ENCODE assay signal across 21 cellular contexts in the genomic region with DNA sequence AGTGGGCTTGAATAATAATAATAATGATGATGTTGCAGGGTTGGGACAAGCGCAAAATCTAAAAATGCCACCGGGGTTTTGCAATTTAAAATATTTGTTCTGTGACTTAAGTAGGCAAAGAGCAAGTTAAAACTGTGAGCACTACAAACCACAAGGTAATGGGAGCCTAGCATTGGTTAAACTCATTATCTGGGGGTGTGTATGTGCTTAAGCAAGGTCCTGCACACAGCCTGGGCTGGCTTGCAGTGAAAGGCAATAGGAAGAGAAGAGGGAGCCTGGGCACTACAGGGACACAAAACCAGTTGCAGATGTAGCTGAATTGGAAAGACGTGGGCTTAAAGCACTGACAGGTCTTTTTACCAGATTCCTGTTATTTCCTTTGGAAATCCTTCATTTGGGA. TPM values are rescaled to one million over a fixed set of nuclear protein-coding genes. Genes with fewer than 3 reads are reported as not detected.
"Had no signal": no experiment of that assay in that cellular context is flagged by ENCODE, and none has a peak within 500 bp of the region (broad histone marks: within the 10 kb centered on the region; RNA-seq: fewer than 3 reads in every experiment).

No MANE protein-coding gene starts in this region.

- H3K27ac ChIP-seq: prostate gland, tibial artery, VCaP had no signal

- DNase-seq: activated CD4-positive, alpha-beta memory T cell treated with anti-CD3 and anti-CD28 coated beads, Interleukin-2, amount 10 ng/mL, durations not matched to agents 7 days and 5 days; activated effector memory CD4-positive, alpha-beta T cell treated with anti-CD3 and anti-CD28 coated beads, Interleukin-2, amount 50 U/mL, for 16 hours; activated T-cell treated with anti-CD3 and anti-CD28 coated beads for 4 hours; aorta; effector CD4-positive, alpha-beta T cell; naive thymus-derived CD4-positive, alpha-beta T cell; right cardiac atrium; small intestine; stimulated activated CD4-positive, alpha-beta T cell treated with anti-CD3 and anti-CD28 coated beads, Interleukin-2, amount 100 ng/mL, for 24 hours; stimulated activated naive CD8-positive, alpha-beta T cell treated with anti-CD3 and anti-CD28 coated beads, Interleukin-15, amount 100 ng/mL, for 72 hours; T-helper 17 cell; tibial artery had no signal

- ATAC-seq: activated CD4-positive, CD25-positive, alpha-beta regulatory T cell treated with anti-CD3 and anti-CD28 coated beads, Interleukin-2, amount 50 U/mL, for 24 hours; left lobe of liver; naive thymus-derived CD4-positive, alpha-beta T cell; right cardiac atrium; stimulated activated effector memory CD8-positive, alpha-beta T cell treated with anti-CD3 and anti-CD28 coated beads, Interleukin-12 subunit alpha, Interleukin-12 subunit beta, amount 100 ng/mL, for 72 hours; stimulated activated naive CD8-positive, alpha-beta T cell treated with anti-CD3 and anti-CD28 coated beads, Interleukin-15, amount 100 ng/mL, for 72 hours; T-helper 17 cell had no signal

- H3K9me3 ChIP-seq: prostate gland had no signal

- H3K4me3 ChIP-seq: lung, prostate gland, tibial artery had no signal

- H3K36me3 ChIP-seq: prostate gland, tibial artery had no signal

- H3K4me1 ChIP-seq: prostate gland had no signal

RNA-seq across cellular contexts. Expression of gene SIM1, which starts 11.7 kb away (rescaled TPM):
- total RNA-seq: activated CD4-positive, alpha-beta T cell treated with anti-CD3 and anti-CD28 coated beads, Interleukin-2, amount 10 ng/mL, durations not matched to agents 24 days and 14 days; fibroblast of villous mesenchyme; glomerular endothelial cell; left lobe of liver; lung; naive thymus-derived CD4-positive, alpha-beta T cell; right cardiac atrium; T-helper 17 cell had no signal
- polyA plus RNA-seq: aorta; lung; naive thymus-derived CD4-positive, alpha-beta T cell; right cardiac atrium; small intestine had no signal
